2 cellular contexts compared by ENCODE assay signal in genomic region chr12:94046626-94047410, GRCh38.
TF ChIP-seq lines count a peak whose summit lies in the region.

No MANE protein-coding gene starts in this region.

TF ChIP-seq in HepG2, 621 proteins besides CTCF, POLR2A, EP300 and RAD21 (continued from another document):
- no peak for TF ChIP-seq SMAD3 (CRISPR knock-in tag; IDR thresholded peaks at IDR 0.05)
- TF ChIP-seq ZNF772 (CRISPR knock-in tag; IDR thresholded peaks at IDR 0.05): no peak
- no peak for TF ChIP-seq PAWR (CRISPR knock-in tag; IDR thresholded peaks at IDR 0.05; ENCODE audit: borderline replicate concordance)
- no peak for TF ChIP-seq ZNF224 (CRISPR knock-in tag; IDR thresholded peaks at IDR 0.05)
- TF ChIP-seq NRL (CRISPR knock-in tag; IDR thresholded peaks at IDR 0.05; ENCODE audit: borderline replicate concordance): no peak
- TF ChIP-seq, protein P1, sequence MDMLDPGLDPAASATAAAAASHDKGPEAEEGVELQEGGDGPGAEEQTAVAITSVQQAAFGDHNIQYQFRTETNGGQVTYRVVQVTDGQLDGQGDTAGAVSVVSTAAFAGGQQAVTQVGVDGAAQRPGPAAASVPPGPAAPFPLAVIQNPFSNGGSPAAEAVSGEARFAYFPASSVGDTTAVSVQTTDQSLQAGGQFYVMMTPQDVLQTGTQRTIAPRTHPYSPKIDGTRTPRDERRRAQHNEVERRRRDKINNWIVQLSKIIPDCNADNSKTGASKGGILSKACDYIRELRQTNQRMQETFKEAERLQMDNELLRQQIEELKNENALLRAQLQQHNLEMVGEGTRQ (IDR thresholded peaks at IDR 0.05; ENCODE audit: low read depth, low read length): peak; percentile 83
- TF ChIP-seq, protein P1 (CRISPR knock-in tag; IDR thresholded peaks at IDR 0.05; ENCODE audit: borderline replicate concordance): peak; percentile 48; the same call in 1 of the 2 replicates
- TF ChIP-seq CEBPG (CRISPR knock-in tag; IDR thresholded peaks at IDR 0.05): peak; percentile 29; the same call in 1 of the 2 replicates
- peak; percentile 25; the same call in 1 of the 2 replicates for TF ChIP-seq SAP130 (CRISPR knock-in tag; IDR thresholded peaks at IDR 0.05; ENCODE audit: low read depth)
- TF ChIP-seq SATB2 (CRISPR knock-in tag; IDR thresholded peaks at IDR 0.05): no peak
- peak; percentile 68; the same call in 1 of the 2 replicates for TF ChIP-seq TFAP4 (IDR thresholded peaks at IDR 0.05; ENCODE audit: borderline replicate concordance, low read depth)
- no peak for TF ChIP-seq ZNF282 (IDR thresholded peaks at IDR 0.05; ENCODE audit: partially characterized antibody)
- TF ChIP-seq SNRNP70 (IDR thresholded peaks at IDR 0.05; ENCODE audit: low read depth, low read length): no peak
- TF ChIP-seq CEBPB (IDR thresholded peaks at IDR 0.05; ENCODE audit: borderline replicate concordance, low read depth, low read length): peak; percentile 48; the same call in 1 of the 2 replicates
- no peak for TF ChIP-seq ARID5B (CRISPR knock-in tag; IDR thresholded peaks at IDR 0.05)
- TF ChIP-seq NR3C1 (CRISPR knock-in tag; IDR thresholded peaks at IDR 0.05): no peak

TF ChIP-seq in GM12878, 131 proteins besides CTCF, POLR2A, EP300 and RAD21 (continued from another document):
- TF ChIP-seq, protein P2, sequence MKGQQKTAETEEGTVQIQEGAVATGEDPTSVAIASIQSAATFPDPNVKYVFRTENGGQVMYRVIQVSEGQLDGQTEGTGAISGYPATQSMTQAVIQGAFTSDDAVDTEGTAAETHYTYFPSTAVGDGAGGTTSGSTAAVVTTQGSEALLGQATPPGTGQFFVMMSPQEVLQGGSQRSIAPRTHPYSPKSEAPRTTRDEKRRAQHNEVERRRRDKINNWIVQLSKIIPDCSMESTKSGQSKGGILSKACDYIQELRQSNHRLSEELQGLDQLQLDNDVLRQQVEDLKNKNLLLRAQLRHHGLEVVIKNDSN (IDR thresholded peaks at IDR 0.05; ENCODE audit: borderline replicate concordance, extremely low read length, insufficient read depth, low read depth, low read length): peak; percentile 71
- TF ChIP-seq POU2F2 (IDR thresholded peaks at IDR 0.05; ENCODE audit: borderline replicate concordance, low read depth, low read length): no peak
- no peak for TF ChIP-seq PAX5 (IDR thresholded peaks at IDR 0.05; ENCODE audit: borderline replicate concordance, low read depth, low read length)
- TF ChIP-seq FOXK2 (IDR thresholded peaks at IDR 0.05): no peak
- peak; percentile 72; the same call in 1 of the 2 replicates for TF ChIP-seq ATF3 (IDR thresholded peaks at IDR 0.05; ENCODE audit: borderline replicate concordance, extremely low read depth, low read depth, low read length)
- 0 out of 2 replicates have a peak, but pooled peaks have one; percentile 39 for TF ChIP-seq TCF12 (IDR thresholded peaks at IDR 0.05; ENCODE audit: low read depth, low read length)
- TF ChIP-seq POLR2AphosphoS2 (IDR thresholded peaks at IDR 0.05; ENCODE audit: low read depth, low read length): no peak
- TF ChIP-seq, protein P3, sequence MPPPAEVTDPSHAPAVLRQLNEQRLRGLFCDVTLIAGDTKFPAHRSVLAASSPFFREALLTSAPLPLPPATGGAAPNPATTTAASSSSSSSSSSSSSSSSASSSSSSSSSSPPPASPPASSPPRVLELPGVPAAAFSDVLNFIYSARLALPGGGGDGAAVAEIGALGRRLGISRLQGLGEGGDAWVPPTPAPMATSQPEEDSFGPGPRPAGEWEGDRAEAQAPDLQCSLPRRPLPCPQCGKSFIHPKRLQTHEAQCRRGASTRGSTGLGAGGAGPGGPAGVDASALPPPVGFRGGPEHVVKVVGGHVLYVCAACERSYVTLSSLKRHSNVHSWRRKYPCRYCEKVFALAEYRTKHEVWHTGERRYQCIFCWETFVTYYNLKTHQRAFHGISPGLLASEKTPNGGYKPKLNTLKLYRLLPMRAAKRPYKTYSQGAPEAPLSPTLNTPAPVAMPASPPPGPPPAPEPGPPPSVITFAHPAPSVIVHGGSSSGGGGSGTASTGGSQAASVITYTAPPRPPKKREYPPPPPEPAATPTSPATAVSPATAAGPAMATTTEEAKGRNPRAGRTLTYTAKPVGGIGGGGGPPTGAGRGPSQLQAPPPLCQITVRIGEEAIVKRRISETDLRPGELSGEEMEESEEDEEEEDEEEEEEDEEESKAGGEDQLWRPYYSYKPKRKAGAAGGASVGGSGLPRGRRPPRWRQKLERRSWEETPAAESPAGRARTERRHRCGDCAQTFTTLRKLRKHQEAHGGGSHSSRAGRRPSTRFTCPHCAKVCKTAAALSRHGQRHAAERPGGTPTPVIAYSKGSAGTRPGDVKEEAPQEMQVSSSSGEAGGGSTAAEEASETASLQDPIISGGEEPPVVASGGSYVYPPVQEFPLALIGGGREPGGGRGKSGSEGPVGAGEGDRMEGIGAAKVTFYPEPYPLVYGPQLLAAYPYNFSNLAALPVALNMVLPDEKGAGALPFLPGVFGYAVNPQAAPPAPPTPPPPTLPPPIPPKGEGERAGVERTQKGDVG (CRISPR knock-in tag; IDR thresholded peaks at IDR 0.05): no peak
- TF ChIP-seq NFIC (IDR thresholded peaks at IDR 0.05; ENCODE audit: low read depth, low read length): no peak
- TF ChIP-seq ASH2L (IDR thresholded peaks at IDR 0.05; ENCODE audit: borderline replicate concordance, low read depth): no peak
- TF ChIP-seq, protein P1 (IDR thresholded peaks at IDR 0.05; ENCODE audit: borderline replicate concordance, low read depth, low read length): peak; percentile 38; the same call in 1 of the 2 replicates
- no peak for TF ChIP-seq TCF3 (IDR thresholded peaks at IDR 0.05; ENCODE audit: borderline replicate concordance, insufficient read depth, low read depth, low read length)
- peak; percentile 95 for TF ChIP-seq RAD51 (IDR thresholded peaks at IDR 0.05)
- TF ChIP-seq FOS (IDR thresholded peaks at IDR 0.05; ENCODE audit: borderline replicate concordance, extremely low read depth, insufficient read length): peak; percentile 23
- TF ChIP-seq SIX5 (IDR thresholded peaks at IDR 0.05; ENCODE audit: low read depth, low read length, severe bottlenecking): no peak
- no peak for TF ChIP-seq MEF2B (IDR thresholded peaks at IDR 0.05; ENCODE audit: partially characterized antibody, poor library complexity, severe bottlenecking)
- no peak for TF ChIP-seq SMARCA5 (IDR thresholded peaks at IDR 0.05)
